ENCODE assay signal across 7 cellular contexts in genomic region chr19:56139847-56140582, GRCh38. TPM values are rescaled to one million over a fixed set of nuclear protein-coding genes. Genes with fewer than 3 reads are reported as not detected.
DNase-seq lines count a peak whose midpoint lies in the region; ATAC-seq and TF ChIP-seq lines count a peak whose summit lies in the region.

No MANE protein-coding gene starts in this region.

- no peaks in the 10 kb centered on the region for H3K9me2 ChIP-seq in SK-N-SH

- H2AFZ ChIP-seq in SK-N-SH (ENCODE audit: low read depth) = peak overlapping the region; percentile 88

- H3K9ac ChIP-seq in SK-N-SH = peak overlapping the region; percentile 72

- POLR2A ChIA-PET in HEK293 (lab: Yijun Ruan, JAX) = interaction anchor here (1.0 to 1.9 kb wide), 7 partner anchors 8 to 485 kb away, joined by 3 to 26 read pairs (median 4); partner anchors contain the start of genes U2AF2, ZNF787 and ZSCAN5A
- POLR2A ChIA-PET in SK-N-SH (lab: Yijun Ruan, JAX) = no interaction called here

- CTCF ChIA-PET in HEK293 (lab: Yijun Ruan, JAX) = interaction anchor here (0.6 kb wide), 1 partner anchor 61 kb away, joined by 3 read pairs; no protein-coding TSS in a partner anchor
- CTCF ChIA-PET in SK-N-SH (lab: Yijun Ruan, JAX) = interaction anchor here (0.9 to 1.5 kb wide), 3 partner anchors 8 to 73 kb away, joined by 3 to 4 read pairs (median 3); no protein-coding TSS in a partner anchor

- WGBS in SK-N-SH (ENCODE audit: low lambda C conversion rate) = 46% methylated on average over 18 of the region's 22 CpGs
- 31% methylated on average over 19 of the region's 22 CpGs for WGBS in esophagus muscularis mucosa
- WGBS in psoas muscle, 3 donors = 12 to 22% (median 17%) methylated on average over 22 of the region's 22 CpGs

- H3K9me3 ChIP-seq in HEK293 (ENCODE audit: control insufficient read depth, insufficient read depth, low read depth, low read length) (no peaks in the 10 kb centered on the region), SK-N-SH (no peaks in the 10 kb centered on the region), esophagus muscularis mucosa (no peaks in the 10 kb centered on the region), psoas muscle (no peaks in the 10 kb centered on the region)

- H3F3A ChIP-seq in SK-N-SH (replicated peaks; ENCODE audit: insufficient read depth) = no peaks in the 10 kb centered on the region

- TF ChIP-seq RAD21 in SK-N-SH (IDR thresholded peaks at IDR 0.05; ENCODE audit: low read length) = no peak

- peaks cover 33% of the 10 kb centered on the region for H3K79me2 ChIP-seq in SK-N-SH (ENCODE audit: insufficient read depth)

- H3K4me3 ChIP-seq in HEK293 (ENCODE audit: low read depth, low read length) (peak overlapping the region; percentile 81), SK-N-SH (ENCODE audit: low read depth in 2 of 2, low read length in 1 of 2) (peak overlapping the region; percentile 63 to 68), esophagus muscularis mucosa (peak overlapping the region; percentile 64 to 71 (median 66)), psoas muscle (peak overlapping the region; percentile 88)

- no peaks in the 10 kb centered on the region for H4K20me1 ChIP-seq in SK-N-SH (ENCODE audit: insufficient read depth)

- TF ChIP-seq CTCF in HEK293 (tag by site-specific recombination; IDR thresholded peaks at IDR 0.05) (no peak), SK-N-SH (IDR thresholded peaks at IDR 0.05) (no peak), esophagus muscularis mucosa (IDR thresholded peaks at IDR 0.05) (no peak), psoas muscle (IDR thresholded peaks at IDR 0.05) (no peak)

- TF ChIP-seq POLR2A in esophagus muscularis mucosa (IDR thresholded peaks at IDR 0.05; ENCODE audit: low read depth) = no peak

- H3K27ac ChIP-seq in HEK293 (ENCODE audit: extremely low read depth, low read depth, low read length) (peak overlapping the region; percentile 86), SK-N-SH (ENCODE audit: low read depth in 2 of 2, low read length in 1 of 2) (peak overlapping the region; percentile 80 to 83), esophagus muscularis mucosa (replicated peaks in 1 of 4) (peak overlapping the region; percentile 89 to 96 (median 92)), psoas muscle (peak overlapping the region; percentile 86)

- intact Hi-C loops in esophagus muscularis mucosa (cut with DNase I) = loop anchor here (10.0 kb wide), 1 partner anchor 175 kb away; the partner anchor contains the start of gene ZSCAN5A
- intact Hi-C loops in psoas muscle (cut with DNase I) = loop anchor here in 1 of 2 donors (2.0 kb wide), 1 partner anchor 19 kb away; the partner anchor contains the start of gene ZNF787

- no peak for ATAC-seq in psoas muscle

- no peaks in the 10 kb centered on the region for H3K27me3 ChIP-seq in SK-N-SH (ENCODE audit: insufficient read depth)
- no peaks in the 10 kb centered on the region for H3K27me3 ChIP-seq in esophagus muscularis mucosa
- H3K27me3 ChIP-seq in psoas muscle (ENCODE audit: insufficient read depth in 3 of 3, low read length in 2 of 3) = no peaks in the 10 kb centered on the region

- H3K36me3 ChIP-seq in HEK293 (ENCODE audit: control insufficient read depth in 2 of 2, insufficient read depth in 1 of 2, low read length in 2 of 2) (peaks cover 0 to 7% of the 10 kb centered on the region in 2 experiments; a peak in 2 of 3 replicates), SK-N-SH (replicated peaks in 1 of 2; ENCODE audit: control insufficient read depth in 1 of 2, insufficient read depth in 2 of 2, low read length in 1 of 2) (no peaks in the 10 kb centered on the region), esophagus muscularis mucosa (no peaks in the 10 kb centered on the region), psoas muscle (ENCODE audit: insufficient read depth in 1 of 2, low read depth in 1 of 2) (no peaks in the 10 kb centered on the region)

- H3K4me1 ChIP-seq in HEK293 (ENCODE audit: control insufficient read depth, insufficient read depth, low read length) (peaks cover 12% of the 10 kb centered on the region), SK-N-SH (ENCODE audit: control insufficient read depth in 1 of 2, insufficient read depth in 2 of 2, low read depth in 1 of 2, low read length in 1 of 2) (peaks cover 7 to 21% of the 10 kb centered on the region in 2 experiments; a peak in 3 of 4 replicates), esophagus muscularis mucosa (peaks cover 13 to 50% (median 42%) of the 10 kb centered on the region in 4 donors), psoas muscle (peaks cover 13% of the 10 kb centered on the region)

- DNase-seq in SK-N-SH = no peak
- DNase-seq in esophagus muscularis mucosa (ENCODE audit: extremely low spot score) = no peak
- DNase-seq in psoas muscle = no peak
- no peak for DNase-seq in DMS 273 (lab: John Stamatoyannopoulos, UW; ENCODE audit: unreplicated experiment)
- no peak for DNase-seq in NCI-H1092 treated with DMSO at 0.1 percent for 48 hours (lab: John Stamatoyannopoulos, UW)
- DNase-seq in NCI-H1417 (lab: John Stamatoyannopoulos, UW) = no peak

- H3K4me2 ChIP-seq in SK-N-SH = peak overlapping the region; percentile 86

- TF ChIP-seq EP300 in SK-N-SH (IDR thresholded peaks at IDR 0.05; ENCODE audit: borderline replicate concordance in 1 of 2, low read depth in 1 of 2, low read length in 1 of 2) (no peak), esophagus muscularis mucosa (IDR thresholded peaks at IDR 0.05) (no peak)

TF ChIP-seq in HEK293, 187 proteins besides CTCF, POLR2A, EP300 and RAD21 (continues in another document):
- TF ChIP-seq INSM2 (tag by site-specific recombination; IDR thresholded peaks at IDR 0.05) (no peak), ZNF23 (tag by site-specific recombination; IDR thresholded peaks at IDR 0.05; ENCODE audit: borderline replicate concordance) (no peak), HOXA7 (CRISPR knock-in tag; IDR thresholded peaks at IDR 0.05; ENCODE audit: borderline replicate concordance) (no peak), KLF9 (tag by site-specific recombination; IDR thresholded peaks at IDR 0.05; ENCODE audit: low read depth) (no peak), ZBTB8A (tag by site-specific recombination; IDR thresholded peaks at IDR 0.05) (no peak), ZNF561 (tag by site-specific recombination; IDR thresholded peaks at IDR 0.05; ENCODE audit: borderline replicate concordance) (no peak)

TF ChIP-seq in SK-N-SH, 30 proteins besides CTCF, POLR2A, EP300 and RAD21 (continues in another document):
- no peak for TF ChIP-seq RFX5 (IDR thresholded peaks at IDR 0.05; ENCODE audit: low read length)
- TF ChIP-seq EZH2phosphoT487 (IDR thresholded peaks at IDR 0.05; ENCODE audit: borderline replicate concordance, low read depth) = no peak
- no peak for TF ChIP-seq PBX3 (IDR thresholded peaks at IDR 0.05)
- no peak for TF ChIP-seq RCOR1 (IDR thresholded peaks at IDR 0.05; ENCODE audit: low read length)
- TF ChIP-seq SMC3 (IDR thresholded peaks at IDR 0.05; ENCODE audit: low read depth, low read length) = no peak
- TF ChIP-seq MEF2A (IDR thresholded peaks at IDR 0.05; ENCODE audit: borderline replicate concordance, low read depth) = no peak
- TF ChIP-seq ELF1 (IDR thresholded peaks at IDR 0.05) = no peak
- no peak for TF ChIP-seq JUND (IDR thresholded peaks at IDR 0.05)

RNA-seq across cellular contexts. Expression of gene ZNF444, which starts 1.1 kb away (rescaled TPM):
- polyA plus RNA-seq in SK-N-SH (2012; rRNA removed) = 21.8 and 23.2 TPM in 2 replicates
- 9.6 and 13.9 TPM in 2 replicates for polyA plus RNA-seq in SK-N-SH (2012; cell fraction: cytosol; rRNA removed)
- 68.1 and 90.5 TPM in 2 replicates for polyA plus RNA-seq in SK-N-SH (2012; cell fraction: nucleus; rRNA removed)
- total RNA-seq in esophagus muscularis mucosa = 10 to 100 TPM; 32.0 to 78.2 (median 52.1) TPM
- 10 to 100 TPM; 12.0 to 20.6 (median 16.6) TPM for total RNA-seq in psoas muscle
- 10 to 100 TPM; 14.1 to 22.4 (median 14.7) TPM for polyA plus RNA-seq in psoas muscle

RNA-seq across cellular contexts. Expression of gene ZNF787, which starts 18.9 kb away (rescaled TPM):
- 14.3 and 16.0 TPM in 2 replicates for polyA plus RNA-seq in SK-N-SH (2012; rRNA removed)
- polyA plus RNA-seq in SK-N-SH (2012; cell fraction: cytosol; rRNA removed) = 5.9 and 10.5 TPM in 2 replicates
- 23.9 and 26.9 TPM in 2 replicates for polyA plus RNA-seq in SK-N-SH (2012; cell fraction: nucleus; rRNA removed)
- 10 to 100 TPM; 15.0 to 34.2 (median 28.4) TPM for total RNA-seq in esophagus muscularis mucosa
- 10 to 100 TPM; 33.3 to 62.7 (median 54.2) TPM for total RNA-seq in psoas muscle
- 10 to 100 TPM; 27.3 to 56.6 (median 49.1) TPM for polyA plus RNA-seq in psoas muscle

RNA-seq across cellular contexts. Expression of gene GALP, which starts 35.8 kb away (rescaled TPM):
- polyA plus RNA-seq in SK-N-SH (2012; rRNA removed) = not detected in 2 replicates
- not detected in 2 replicates for polyA plus RNA-seq in SK-N-SH (2012; cell fraction: cytosol; rRNA removed)
- polyA plus RNA-seq in SK-N-SH (2012; cell fraction: nucleus; rRNA removed) = not detected in 2 replicates
- not detected for total RNA-seq in esophagus muscularis mucosa
- not detected for total RNA-seq in psoas muscle
- polyA plus RNA-seq in psoas muscle = not detected

RNA-seq across cellular contexts. Expression of gene ZSCAN5B, which starts 57.6 kb away (rescaled TPM):
- polyA plus RNA-seq in SK-N-SH (2012; rRNA removed) = not detected in 2 replicates
- not detected in 2 replicates for polyA plus RNA-seq in SK-N-SH (2012; cell fraction: cytosol; rRNA removed)
- polyA plus RNA-seq in SK-N-SH (2012; cell fraction: nucleus; rRNA removed) = not detected in 2 replicates
- total RNA-seq in esophagus muscularis mucosa = 1 to 10 TPM in 1 of 4 donors, not detected in 3; 1.2 TPM
- total RNA-seq in psoas muscle = not detected
- polyA plus RNA-seq in psoas muscle = under 1 TPM in 1 of 3 donors, not detected in 2; 0.05 TPM

Comparison
In these comparisons a context has a peak if more than half of its experiments do, and no peak if none do; other contexts are left out.
1. Of the 4 proteins assayed by ChIP-seq in both HEK293 and SK-N-SH: peak only in HEK293: REST; only in SK-N-SH: none; in both: none; in neither: 3.